ENCODE assay signal across 25 cellular contexts in the genomic region with DNA sequence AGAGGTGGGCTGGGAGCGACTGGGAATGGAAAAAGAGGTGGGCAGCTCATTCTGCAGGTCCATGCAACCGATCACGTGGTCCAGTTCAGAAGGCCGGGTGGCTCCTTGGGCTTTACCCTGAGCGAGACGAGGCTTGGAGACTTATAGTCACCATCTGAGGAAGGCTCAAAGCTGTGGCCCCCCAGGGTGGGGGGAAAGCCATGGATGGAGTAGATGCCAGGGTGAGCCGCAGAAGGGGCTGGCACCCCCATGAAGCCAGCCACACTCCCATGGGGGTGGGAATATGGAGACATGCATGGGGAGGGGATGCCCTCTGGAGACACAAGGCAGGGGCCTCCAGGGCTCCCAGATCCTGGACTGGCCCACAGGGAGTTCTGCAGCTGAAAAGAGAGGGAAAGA. TPM values are rescaled to one million over a fixed set of nuclear protein-coding genes. Genes with fewer than 3 reads are reported as not detected.
"Had no signal": no experiment of that assay in that cellular context is flagged by ENCODE, and none has a peak within 500 bp of the region (broad histone marks: within the 10 kb centered on the region; RNA-seq: fewer than 3 reads in every experiment).

No MANE protein-coding gene starts in this region.

- H3K27ac ChIP-seq: neural progenitor cell, ovary, parathyroid adenoma, psoas muscle, skin epidermis, spleen, suprapubic skin, testis, tibial artery, transverse colon, upper lobe of left lung, vagina had no signal

- H3K9me3 Mint-ChIP-seq: natural killer cell; nephron; neural progenitor cell; stimulated activated memory B cell treated with anti-CD40 and anti-IgM and Interleukin-4, amounts not matched to agents 10 μg/mL and 1 μg/mL and 100 μg/mL, for 72 hours; stimulated activated naive CD8-positive, alpha-beta T cell treated with anti-CD3 and anti-CD28 coated beads, Interleukin-15, amount 100 ng/mL, for 72 hours had no signal

- H3K27me3 ChIP-seq: ovary, suprapubic skin, testis, tibial artery, upper lobe of left lung, vagina had no signal

- H3K9me3 ChIP-seq: ovary, psoas muscle, spleen, suprapubic skin, testis, tibial artery, transverse colon, upper lobe of left lung, vagina had no signal

- H2AFZ ChIP-seq: neural progenitor cell, parathyroid adenoma had no signal

- ATAC-seq: right cardiac atrium, sciatic nerve had no signal

- H3K4me2 ChIP-seq: neural progenitor cell, smooth muscle cell had no signal

- H3K4me3 ChIP-seq: neural progenitor cell, ovary, psoas muscle, skin epidermis, smooth muscle cell, spleen, suprapubic skin, testis, tibial artery, transverse colon, upper lobe of left lung, vagina had no signal

- DNase-seq: occipital lobe, tibial artery had no signal

- H3K27ac Mint-ChIP-seq: nephron; neural progenitor cell; stimulated activated memory B cell treated with anti-CD40 and anti-IgM and Interleukin-4, amounts not matched to agents 10 μg/mL and 1 μg/mL and 100 μg/mL, for 72 hours had no signal

- H3K4me3 Mint-ChIP-seq: natural killer cell; nephron; neural progenitor cell; stimulated activated memory B cell treated with anti-CD40 and anti-IgM and Interleukin-4, amounts not matched to agents 10 μg/mL and 1 μg/mL and 100 μg/mL, for 72 hours; stimulated activated naive CD8-positive, alpha-beta T cell treated with anti-CD3 and anti-CD28 coated beads, Interleukin-15, amount 100 ng/mL, for 72 hours had no signal

- H3K36me3 ChIP-seq: neural progenitor cell, ovary had no signal

- H3K79me2 ChIP-seq: parathyroid adenoma had no signal

- H3K4me1 ChIP-seq: neural progenitor cell, psoas muscle, upper lobe of left lung had no signal

- H3K4me1 Mint-ChIP-seq: neural progenitor cell; stimulated activated memory B cell treated with anti-CD40 and anti-IgM and Interleukin-4, amounts not matched to agents 10 μg/mL and 1 μg/mL and 100 μg/mL, for 72 hours had no signal

- H3K9ac ChIP-seq: neural progenitor cell, parathyroid adenoma had no signal

RNA-seq across cellular contexts. Expression of gene ALX3, which starts 9.8 kb away (rescaled TPM):
- total RNA-seq: natural killer cell, osteoblast, psoas muscle, renal cortical epithelial cell, right cardiac atrium, sciatic nerve, smooth muscle cell, spleen, transverse colon, ureter, vagina had no signal
- polyA plus RNA-seq: neural cell, smooth muscle cell had no signal

RNA-seq across cellular contexts. Expression of gene UBL4B, which starts 51.6 kb away (rescaled TPM):
- total RNA-seq: natural killer cell, occipital lobe, ovary, progenitor cell of endocrine pancreas, renal cortical epithelial cell, right cardiac atrium, sciatic nerve, smooth muscle cell, spleen, upper lobe of left lung, ureter, vagina had no signal
- polyA plus RNA-seq: neural cell, right cardiac atrium, smooth muscle cell, spleen had no signal
